ENCODE assay signal across 12 cellular contexts in genomic region chr2:127157651-127158460, GRCh38. TPM values are rescaled to one million over a fixed set of nuclear protein-coding genes. Genes with fewer than 3 reads are reported as not detected.
DNase-seq lines count a peak whose midpoint lies in the region; ATAC-seq and TF ChIP-seq lines count a peak whose summit lies in the region.
"Had no signal": no experiment of that assay in that cellular context is flagged by ENCODE, and none has a peak within 500 bp of the region (broad histone marks: within the 10 kb centered on the region; RNA-seq: fewer than 3 reads in every experiment).

No MANE protein-coding gene starts in this region.

- no peak overlapping the region for H3K9ac ChIP-seq in NT2/D1 (ENCODE audit: insufficient read length, low read depth)

- H3K4me3 ChIP-seq in GM12864 (ENCODE audit: low read depth, low read length) (no peak overlapping the region), NT2/D1 (ENCODE audit: insufficient read length, low read depth) (no peak overlapping the region), retinal pigment epithelial cell (ENCODE audit: low read length) (no peak overlapping the region)
- H3K4me3 ChIP-seq: ovary had no signal

- H3K36me3 ChIP-seq in NT2/D1 (ENCODE audit: insufficient read depth, insufficient read length, low read length), result no peaks in the 10 kb centered on the region
- H3K36me3 ChIP-seq: ovary had no signal

- no peak for ATAC-seq in omental fat pad (ENCODE audit: low FRiP score)

- H3K9me3 ChIP-seq in NT2/D1 (ENCODE audit: insufficient read depth, low read length), result peaks cover 6% of the 10 kb centered on the region; the same call in 1 of the 2 replicates
- H3K9me3 ChIP-seq: ovary had no signal

- TF ChIP-seq CTCF in GM12864 (IDR thresholded peaks at IDR 0.05; ENCODE audit: low read depth, low read length, missing control alignments) (peak; percentile 28), retinal pigment epithelial cell (conservative IDR thresholded peaks at IDR 0.05; ENCODE audit: low read depth, low read length) (peak; percentile 48), omental fat pad (IDR thresholded peaks at IDR 0.05) (no peak)

- H3K4me1 ChIP-seq in NT2/D1 (ENCODE audit: insufficient read depth, insufficient read length), result peaks cover 7% of the 10 kb centered on the region

- DNase-seq in GM12864 (ENCODE audit: low read depth) (no peak), NT2/D1 (ENCODE audit: low read depth, low spot score) (peak; percentile 42), fibroblast of peridontal ligament (ENCODE audit: extremely low read depth) (peak; percentile 37), retinal pigment epithelial cell (ENCODE audit: low read depth) (no peak), omental fat pad (ENCODE audit: low spot score) (no peak), NCI-H774 (lab: John Stamatoyannopoulos, UW) (no peak), NCI-H748 treated with DMSO at 0.1 percent for 48 hours (lab: John Stamatoyannopoulos, UW) (no peak)
- DNase-seq: cerebellar nuclear complex, HCEC 1CT, NCI-H2029 treated with DMSO at 0.1 percent for 48 hours, SW 1271 had no signal

- H3K27me3 ChIP-seq in NT2/D1 (ENCODE audit: insufficient read depth, insufficient read length), result peaks cover 2% of the 10 kb centered on the region
- H3K27me3 ChIP-seq: ovary had no signal

RNA-seq across cellular contexts. Expression of gene BIN1, which starts 50.9 kb away (rescaled TPM):
- 10 to 100 TPM; 64.2 to 78.5 (median 73.2) TPM for total RNA-seq in omental fat pad

Comparison
In these comparisons a context has a peak if more than half of its experiments do, and no peak if none do; other contexts are left out.
1. DNase-seq: peak in NT2/D1 (single experiment) and fibroblast of peridontal ligament (single experiment); none in GM12864 (single experiment), retinal pigment epithelial cell (single experiment), omental fat pad (single experiment), NCI-H774 (single experiment) and NCI-H748 treated with DMSO at 0.1 percent for 48 hours (single experiment).
2. CTCF ChIP-seq: peak in GM12864 (single experiment) and retinal pigment epithelial cell (single experiment); none in omental fat pad (0 of 3).